Comparison of ENCODE assay signal across 1 cellular context in the genomic region with DNA sequence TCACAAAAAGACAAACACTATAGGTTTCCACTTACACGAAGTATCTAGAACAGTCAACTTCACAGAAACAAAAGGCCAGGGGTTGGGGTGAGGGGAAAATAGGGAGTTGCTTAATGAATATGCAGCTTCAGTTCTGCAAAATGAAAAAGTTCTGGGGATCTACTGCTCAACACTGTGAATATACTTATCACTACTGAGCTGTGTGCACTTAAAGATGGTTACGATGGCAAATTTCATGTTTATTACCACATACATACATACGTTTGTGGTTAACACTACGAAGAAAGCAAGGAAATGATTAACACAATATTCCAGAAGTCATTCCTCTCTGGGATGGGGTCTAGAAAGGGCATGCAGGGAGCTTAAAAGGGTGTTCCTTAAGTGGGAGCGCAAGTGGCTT.
TF ChIP-seq lines count a peak whose summit lies in the region.

No MANE protein-coding gene starts in this region.

TF ChIP-seq in K562, 482 proteins besides CTCF, POLR2A, EP300 and RAD21:
- TF ChIP-seq ZNF764 (CRISPR knock-in tag; IDR thresholded peaks at IDR 0.05; ENCODE audit: low read depth): no peak
- TF ChIP-seq, protein P1, sequence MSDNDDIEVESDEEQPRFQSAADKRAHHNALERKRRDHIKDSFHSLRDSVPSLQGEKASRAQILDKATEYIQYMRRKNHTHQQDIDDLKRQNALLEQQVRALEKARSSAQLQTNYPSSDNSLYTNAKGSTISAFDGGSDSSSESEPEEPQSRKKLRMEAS (CRISPR knock-in tag; IDR thresholded peaks at IDR 0.05): no peak
- TF ChIP-seq, protein P2, sequence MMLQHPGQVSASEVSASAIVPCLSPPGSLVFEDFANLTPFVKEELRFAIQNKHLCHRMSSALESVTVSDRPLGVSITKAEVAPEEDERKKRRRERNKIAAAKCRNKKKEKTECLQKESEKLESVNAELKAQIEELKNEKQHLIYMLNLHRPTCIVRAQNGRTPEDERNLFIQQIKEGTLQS (IDR thresholded peaks at IDR 0.05): 0 out of 2 replicates have a peak, but pooled peaks have one; percentile 17
- TF ChIP-seq, protein P2 (CRISPR knock-in tag; conservative IDR thresholded peaks at IDR 0.05): no peak
- TF ChIP-seq, protein P3, sequence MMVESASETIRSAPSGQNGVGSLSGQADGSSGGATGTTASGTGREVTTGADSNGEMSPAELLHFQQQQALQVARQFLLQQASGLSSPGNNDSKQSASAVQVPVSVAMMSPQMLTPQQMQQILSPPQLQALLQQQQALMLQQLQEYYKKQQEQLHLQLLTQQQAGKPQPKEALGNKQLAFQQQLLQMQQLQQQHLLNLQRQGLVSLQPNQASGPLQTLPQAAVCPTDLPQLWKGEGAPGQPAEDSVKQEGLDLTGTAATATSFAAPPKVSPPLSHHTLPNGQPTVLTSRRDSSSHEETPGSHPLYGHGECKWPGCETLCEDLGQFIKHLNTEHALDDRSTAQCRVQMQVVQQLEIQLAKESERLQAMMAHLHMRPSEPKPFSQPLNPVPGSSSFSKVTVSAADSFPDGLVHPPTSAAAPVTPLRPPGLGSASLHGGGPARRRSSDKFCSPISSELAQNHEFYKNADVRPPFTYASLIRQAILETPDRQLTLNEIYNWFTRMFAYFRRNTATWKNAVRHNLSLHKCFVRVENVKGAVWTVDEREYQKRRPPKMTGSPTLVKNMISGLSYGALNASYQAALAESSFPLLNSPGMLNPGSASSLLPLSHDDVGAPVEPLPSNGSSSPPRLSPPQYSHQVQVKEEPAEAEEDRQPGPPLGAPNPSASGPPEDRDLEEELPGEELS (CRISPR knock-in tag; IDR thresholded peaks at IDR 0.05; ENCODE audit: borderline replicate concordance): no peak
- no peak for TF ChIP-seq RUNX1 (IDR thresholded peaks at IDR 0.05; ENCODE audit: low read depth)
- TF ChIP-seq, protein P4, sequence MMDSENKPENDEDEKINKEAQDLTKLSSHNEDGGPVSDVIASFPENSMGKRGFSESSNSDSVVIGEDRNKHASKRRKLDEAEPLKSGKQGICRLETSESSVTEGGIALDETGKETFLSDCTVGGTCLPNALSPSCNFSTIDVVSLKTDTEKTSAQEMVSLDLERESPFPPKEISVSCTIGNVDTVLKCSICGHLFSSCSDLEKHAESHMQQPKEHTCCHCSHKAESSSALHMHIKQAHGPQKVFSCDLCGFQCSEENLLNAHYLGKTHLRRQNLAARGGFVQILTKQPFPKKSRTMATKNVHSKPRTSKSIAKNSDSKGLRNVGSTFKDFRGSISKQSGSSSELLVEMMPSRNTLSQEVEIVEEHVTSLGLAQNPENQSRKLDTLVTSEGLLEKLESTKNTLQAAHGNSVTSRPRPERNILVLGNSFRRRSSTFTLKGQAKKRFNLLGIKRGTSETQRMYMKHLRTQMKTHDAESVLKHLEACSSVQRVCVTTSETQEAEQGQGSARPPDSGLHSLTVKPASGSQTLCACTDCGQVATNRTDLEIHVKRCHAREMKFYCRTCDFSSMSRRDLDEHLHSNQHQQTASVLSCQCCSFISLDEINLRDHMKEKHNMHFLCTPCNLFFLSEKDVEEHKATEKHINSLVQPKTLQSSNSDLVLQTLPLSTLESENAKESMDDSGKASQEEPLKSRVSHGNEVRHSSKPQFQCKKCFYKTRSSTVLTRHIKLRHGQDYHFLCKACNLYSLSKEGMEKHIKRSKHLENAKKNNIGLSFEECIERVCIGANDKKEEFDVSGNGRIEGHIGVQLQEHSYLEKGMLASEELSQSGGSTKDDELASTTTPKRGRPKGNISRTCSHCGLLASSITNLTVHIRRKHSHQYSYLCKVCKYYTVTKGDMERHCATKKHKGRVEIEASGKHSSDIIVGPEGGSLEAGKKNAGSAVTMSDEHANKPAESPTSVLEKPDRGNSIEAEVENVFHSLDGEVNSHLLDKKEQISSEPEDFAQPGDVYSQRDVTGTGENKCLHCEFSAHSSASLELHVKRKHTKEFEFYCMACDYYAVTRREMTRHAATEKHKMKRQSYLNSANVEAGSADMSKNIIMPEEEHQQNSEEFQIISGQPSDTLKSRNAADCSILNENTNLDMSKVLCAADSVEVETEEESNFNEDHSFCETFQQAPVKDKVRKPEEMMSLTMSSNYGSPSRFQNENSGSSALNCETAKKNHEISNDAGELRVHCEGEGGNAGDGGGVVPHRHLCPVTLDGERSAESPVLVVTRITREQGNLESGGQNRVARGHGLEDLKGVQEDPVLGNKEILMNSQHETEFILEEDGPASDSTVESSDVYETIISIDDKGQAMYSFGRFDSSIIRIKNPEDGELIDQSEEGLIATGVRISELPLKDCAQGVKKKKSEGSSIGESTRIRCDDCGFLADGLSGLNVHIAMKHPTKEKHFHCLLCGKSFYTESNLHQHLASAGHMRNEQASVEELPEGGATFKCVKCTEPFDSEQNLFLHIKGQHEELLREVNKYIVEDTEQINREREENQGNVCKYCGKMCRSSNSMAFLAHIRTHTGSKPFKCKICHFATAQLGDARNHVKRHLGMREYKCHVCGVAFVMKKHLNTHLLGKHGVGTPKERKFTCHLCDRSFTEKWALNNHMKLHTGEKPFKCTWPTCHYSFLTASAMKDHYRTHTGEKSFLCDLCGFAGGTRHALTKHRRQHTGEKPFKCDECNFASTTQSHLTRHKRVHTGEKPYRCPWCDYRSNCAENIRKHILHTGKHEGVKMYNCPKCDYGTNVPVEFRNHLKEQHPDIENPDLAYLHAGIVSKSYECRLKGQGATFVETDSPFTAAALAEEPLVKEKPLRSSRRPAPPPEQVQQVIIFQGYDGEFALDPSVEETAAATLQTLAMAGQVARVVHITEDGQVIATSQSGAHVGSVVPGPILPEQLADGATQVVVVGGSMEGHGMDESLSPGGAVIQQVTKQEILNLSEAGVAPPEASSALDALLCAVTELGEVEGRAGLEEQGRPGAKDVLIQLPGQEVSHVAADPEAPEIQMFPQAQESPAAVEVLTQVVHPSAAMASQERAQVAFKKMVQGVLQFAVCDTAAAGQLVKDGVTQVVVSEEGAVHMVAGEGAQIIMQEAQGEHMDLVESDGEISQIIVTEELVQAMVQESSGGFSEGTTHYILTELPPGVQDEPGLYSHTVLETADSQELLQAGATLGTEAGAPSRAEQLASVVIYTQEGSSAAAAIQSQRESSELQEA (IDR thresholded peaks at IDR 0.05; ENCODE audit: low read depth): no peak
- TF ChIP-seq, protein P5, sequence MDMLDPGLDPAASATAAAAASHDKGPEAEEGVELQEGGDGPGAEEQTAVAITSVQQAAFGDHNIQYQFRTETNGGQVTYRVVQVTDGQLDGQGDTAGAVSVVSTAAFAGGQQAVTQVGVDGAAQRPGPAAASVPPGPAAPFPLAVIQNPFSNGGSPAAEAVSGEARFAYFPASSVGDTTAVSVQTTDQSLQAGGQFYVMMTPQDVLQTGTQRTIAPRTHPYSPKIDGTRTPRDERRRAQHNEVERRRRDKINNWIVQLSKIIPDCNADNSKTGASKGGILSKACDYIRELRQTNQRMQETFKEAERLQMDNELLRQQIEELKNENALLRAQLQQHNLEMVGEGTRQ (CRISPR knock-in tag; IDR thresholded peaks at IDR 0.05): no peak
- TF ChIP-seq CEBPB (tag; IDR thresholded peaks at IDR 0.05): peak; percentile 47; the same call in 1 of the 2 replicates
- TF ChIP-seq ZNF121 (CRISPR knock-in tag; conservative IDR thresholded peaks at IDR 0.05): no peak
- TF ChIP-seq, protein P6, sequence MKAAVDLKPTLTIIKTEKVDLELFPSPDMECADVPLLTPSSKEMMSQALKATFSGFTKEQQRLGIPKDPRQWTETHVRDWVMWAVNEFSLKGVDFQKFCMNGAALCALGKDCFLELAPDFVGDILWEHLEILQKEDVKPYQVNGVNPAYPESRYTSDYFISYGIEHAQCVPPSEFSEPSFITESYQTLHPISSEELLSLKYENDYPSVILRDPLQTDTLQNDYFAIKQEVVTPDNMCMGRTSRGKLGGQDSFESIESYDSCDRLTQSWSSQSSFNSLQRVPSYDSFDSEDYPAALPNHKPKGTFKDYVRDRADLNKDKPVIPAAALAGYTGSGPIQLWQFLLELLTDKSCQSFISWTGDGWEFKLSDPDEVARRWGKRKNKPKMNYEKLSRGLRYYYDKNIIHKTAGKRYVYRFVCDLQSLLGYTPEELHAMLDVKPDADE (conservative IDR thresholded peaks at IDR 0.05; ENCODE audit: control insufficient read depth, low read depth, low read length): no peak
- TF ChIP-seq TAF9B (IDR thresholded peaks at IDR 0.05; ENCODE audit: partially characterized antibody): no peak
- TF ChIP-seq ARNT (IDR thresholded peaks at IDR 0.05): 0 out of 4 replicates have a peak, but pooled peaks of 1 of the 2 experiments have one; percentile 22
- TF ChIP-seq ZFP1 (CRISPR knock-in tag; IDR thresholded peaks at IDR 0.05): no peak
- TF ChIP-seq SMAD4 (CRISPR knock-in tag; conservative IDR thresholded peaks at IDR 0.05): no peak
- TF ChIP-seq, protein P7, sequence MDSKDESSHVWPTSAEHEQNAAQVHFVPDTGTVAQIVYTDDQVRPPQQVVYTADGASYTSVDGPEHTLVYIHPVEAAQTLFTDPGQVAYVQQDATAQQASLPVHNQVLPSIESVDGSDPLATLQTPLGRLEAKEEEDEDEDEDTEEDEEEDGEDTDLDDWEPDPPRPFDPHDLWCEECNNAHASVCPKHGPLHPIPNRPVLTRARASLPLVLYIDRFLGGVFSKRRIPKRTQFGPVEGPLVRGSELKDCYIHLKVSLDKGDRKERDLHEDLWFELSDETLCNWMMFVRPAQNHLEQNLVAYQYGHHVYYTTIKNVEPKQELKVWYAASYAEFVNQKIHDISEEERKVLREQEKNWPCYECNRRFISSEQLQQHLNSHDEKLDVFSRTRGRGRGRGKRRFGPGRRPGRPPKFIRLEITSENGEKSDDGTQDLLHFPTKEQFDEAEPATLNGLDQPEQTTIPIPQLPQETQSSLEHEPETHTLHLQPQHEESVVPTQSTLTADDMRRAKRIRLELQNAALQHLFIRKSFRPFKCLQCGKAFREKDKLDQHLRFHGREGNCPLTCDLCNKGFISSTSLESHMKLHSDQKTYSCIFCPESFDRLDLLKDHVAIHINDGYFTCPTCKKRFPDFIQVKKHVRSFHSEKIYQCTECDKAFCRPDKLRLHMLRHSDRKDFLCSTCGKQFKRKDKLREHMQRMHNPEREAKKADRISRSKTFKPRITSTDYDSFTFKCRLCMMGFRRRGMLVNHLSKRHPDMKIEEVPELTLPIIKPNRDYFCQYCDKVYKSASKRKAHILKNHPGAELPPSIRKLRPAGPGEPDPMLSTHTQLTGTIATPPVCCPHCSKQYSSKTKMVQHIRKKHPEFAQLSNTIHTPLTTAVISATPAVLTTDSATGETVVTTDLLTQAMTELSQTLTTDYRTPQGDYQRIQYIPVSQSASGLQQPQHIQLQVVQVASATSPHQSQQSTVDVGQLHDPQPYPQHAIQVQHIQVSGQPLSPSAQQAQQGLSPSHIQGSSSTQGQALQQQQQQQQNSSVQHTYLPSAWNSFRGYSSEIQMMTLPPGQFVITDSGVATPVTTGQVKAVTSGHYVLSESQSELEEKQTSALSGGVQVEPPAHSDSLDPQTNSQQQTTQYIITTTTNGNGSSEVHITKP (IDR thresholded peaks at IDR 0.05; ENCODE audit: partially characterized antibody): no peak
- TF ChIP-seq, protein P8, sequence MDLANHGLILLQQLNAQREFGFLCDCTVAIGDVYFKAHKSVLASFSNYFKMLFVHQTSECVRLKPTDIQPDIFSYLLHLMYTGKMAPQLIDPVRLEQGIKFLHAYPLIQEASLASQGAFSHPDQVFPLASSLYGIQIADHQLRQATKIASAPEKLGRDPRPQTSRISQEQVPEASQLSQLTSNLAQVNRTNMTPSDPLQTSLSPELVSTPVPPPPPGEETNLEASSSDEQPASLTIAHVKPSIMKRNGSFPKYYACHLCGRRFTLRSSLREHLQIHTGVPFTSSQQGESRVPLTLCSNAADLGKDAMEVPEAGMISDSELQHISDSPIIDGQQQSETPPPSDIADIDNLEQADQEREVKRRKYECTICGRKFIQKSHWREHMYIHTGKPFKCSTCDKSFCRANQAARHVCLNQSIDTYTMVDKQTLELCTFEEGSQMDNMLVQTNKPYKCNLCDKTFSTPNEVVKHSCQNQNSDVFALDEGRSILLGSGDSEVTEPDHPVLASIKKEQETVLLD (IDR thresholded peaks at IDR 0.05): no peak
- no peak for TF ChIP-seq RNF2 (IDR thresholded peaks at IDR 0.05)
- TF ChIP-seq MTA2 (IDR thresholded peaks at IDR 0.05; ENCODE audit: low read depth): no peak
- no peak for TF ChIP-seq ZNF644 (tag; IDR thresholded peaks at IDR 0.05; ENCODE audit: low read depth)
- no peak for TF ChIP-seq ZNF77 (CRISPR knock-in tag; IDR thresholded peaks at IDR 0.05)
